Comparison of ENCODE assay signal across 30 cellular contexts in genomic region chr6:8914700-8915099, GRCh38.
"Had no signal": no experiment of that assay in that cellular context is flagged by ENCODE, and none has a peak within 500 bp of the region (broad histone marks: within the 10 kb centered on the region; RNA-seq: fewer than 3 reads in every experiment).

No MANE protein-coding gene starts in this region.

- H3K27ac ChIP-seq: KMS-11, SJSA1, VCaP had no signal

- H3K9ac ChIP-seq: KMS-11 had no signal

- FAIRE-seq: colon had no signal

- H3K4me1 ChIP-seq: SJSA1 had no signal

- H3K27me3 ChIP-seq: SJSA1 had no signal

- H3K4me3 ChIP-seq: SJSA1 had no signal

- H3K4me2 ChIP-seq: KMS-11 had no signal

- H3K36me3 ChIP-seq: SJSA1 had no signal

- DNase-seq: activated CD4-positive, alpha-beta memory T cell treated with anti-CD3 and anti-CD28 coated beads, Interleukin-2, amount 10 ng/mL, durations not matched to agents 7 days and 5 days; activated CD4-positive, alpha-beta T cell treated with anti-CD3 and anti-CD28 coated beads for 1 hour; activated CD4-positive, alpha-beta T cell treated with anti-CD3 and anti-CD28 coated beads for 48 hours; activated CD4-positive, CD25-positive, alpha-beta regulatory T cell; activated CD8-positive, alpha-beta memory T cell treated with anti-CD3 and anti-CD28 coated beads for 24 hours; activated CD8-positive, alpha-beta memory T cell treated with anti-CD3 and anti-CD28 coated beads, Interleukin-2, amount 10 ng/mL, durations not matched to agents 7 days and 5 days; activated CD8-positive, alpha-beta memory T cell treated with anti-CD3 and anti-CD28 coated beads, Interleukin-2, amount 50 U/mL, for 48 hours; activated effector memory CD4-positive, alpha-beta T cell treated with Interleukin-2 at 50 U/mL for 16 hours; activated naive CD4-positive, alpha-beta T cell treated with anti-CD3 and anti-CD28 coated beads, Interleukin-2, amount 10 ng/mL, durations not matched to agents 7 days and 5 days; activated naive CD8-positive, alpha-beta T cell treated with anti-CD3 and anti-CD28 coated beads, Interleukin-2, amount 50 U/mL, for 24 hours; activated T-cell treated with anti-CD3 and anti-CD28 coated beads, Interleukin-2, amount 50 U/mL, for 48 hours; anterior cingulate cortex; central memory CD4-positive, alpha-beta T cell; NCI-H1105 treated with DMSO at 0.1 percent for 48 hours; NCI-H1436; NCI-H1694; NCI-H1930; NCI-H446; NCI-H510A treated with DMSO at 0.1 percent for 48 hours; NCI-H526 treated with DMSO at 0.1 percent for 48 hours; NCI-H82; SHP77 treated with DMSO at 0.1 percent for 48 hours; T-cell; T-helper 17 cell had no signal

- ATAC-seq: activated CD8-positive, alpha-beta memory T cell treated with anti-CD3 and anti-CD28 coated beads, Interleukin-2, amount 10 ng/mL, durations not matched to agents 7 days and 5 days; activated naive CD8-positive, alpha-beta T cell treated with anti-CD3 and anti-CD28 coated beads, Interleukin-2, amount 50 U/mL, for 24 hours; Panc1; SK-N-SH treated with all-trans-retinoic acid at 6 μM for 48 hours; T-cell; T-helper 17 cell had no signal
